12 cellular contexts compared by ENCODE assay signal in the genomic region with DNA sequence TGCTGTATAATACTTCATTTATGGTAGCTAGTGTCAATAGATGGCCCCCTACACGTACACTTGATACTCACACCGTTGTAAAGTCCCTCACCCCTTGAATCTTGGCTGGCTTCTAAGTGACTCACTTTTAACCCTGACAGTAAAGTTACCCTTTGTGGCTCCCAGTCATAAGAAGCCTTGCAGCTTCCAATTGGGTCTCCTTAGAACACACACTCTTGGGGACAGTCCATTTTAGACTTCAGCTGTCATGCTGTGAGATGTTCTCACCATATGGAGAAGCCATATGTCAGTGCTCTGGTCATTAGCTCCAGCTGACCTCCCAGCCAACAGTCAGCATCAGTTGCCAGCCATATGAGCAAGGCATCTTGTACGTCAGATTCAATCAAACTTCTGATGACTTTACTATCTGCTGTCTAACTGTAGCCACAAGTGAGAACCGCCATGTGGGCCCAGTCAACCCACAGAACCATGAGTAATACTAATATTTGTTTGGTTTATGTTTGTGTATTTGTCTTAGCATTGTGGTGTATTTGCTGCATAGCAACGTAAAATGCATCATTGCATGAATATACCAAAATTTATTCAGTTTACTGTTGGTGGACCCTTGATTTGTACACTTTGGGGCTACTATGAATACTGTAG.
DNase-seq lines count a peak whose midpoint lies in the region; ATAC-seq and TF ChIP-seq lines count a peak whose summit lies in the region.
"Had no signal": no experiment of that assay in that cellular context is flagged by ENCODE, and none has a peak within 500 bp of the region (broad histone marks: within the 10 kb centered on the region; RNA-seq: fewer than 3 reads in every experiment).

No MANE protein-coding gene starts in this region.

- in situ Hi-C loops in GM23248 (cut with MboI) = loop anchor here (10.0 kb wide), 1 partner anchor 123 kb away; no protein-coding TSS in a partner anchor

- H3F3A ChIP-seq in GM23248 (ENCODE audit: insufficient read depth) (no peaks in the 10 kb centered on the region), smooth muscle cell (ENCODE audit: low read depth) (no peaks in the 10 kb centered on the region)

- H3K4me3 ChIP-seq in GM23248 (no peak overlapping the region), smooth muscle cell (no peak overlapping the region)
- H3K4me3 ChIP-seq: right atrium auricular region, thoracic aorta had no signal

- H3K36me3 ChIP-seq in GM23248 (ENCODE audit: low read depth) = no peaks in the 10 kb centered on the region
- no peaks in the 10 kb centered on the region for H3K36me3 ChIP-seq in smooth muscle cell (ENCODE audit: low read depth)
- H3K36me3 ChIP-seq: right atrium auricular region, thoracic aorta had no signal

- H3K9ac ChIP-seq in GM23248 (no peak overlapping the region), smooth muscle cell (ENCODE audit: low read depth) (no peak overlapping the region)

- H3K4me2 ChIP-seq in GM23248 (ENCODE audit: unreplicated experiment) (no peak overlapping the region), smooth muscle cell (no peak overlapping the region)

- H3K9me3 ChIP-seq in GM23248 (ENCODE audit: low read depth) (no peaks in the 10 kb centered on the region), smooth muscle cell (replicated peaks; ENCODE audit: low read depth) (no peaks in the 10 kb centered on the region)
- H3K9me3 ChIP-seq: thoracic aorta had no signal

- H3K9me2 ChIP-seq in GM23248 (ENCODE audit: insufficient read depth) = no peaks in the 10 kb centered on the region

- H3K27ac ChIP-seq in GM23248 (no peak overlapping the region), smooth muscle cell (ENCODE audit: low read depth) (no peak overlapping the region)
- H3K27ac ChIP-seq: right atrium auricular region, thoracic aorta had no signal

- H3K4me1 ChIP-seq in GM23248 (ENCODE audit: insufficient read depth) (no peaks in the 10 kb centered on the region), smooth muscle cell (ENCODE audit: low read depth) (no peaks in the 10 kb centered on the region)

- H3K79me2 ChIP-seq in GM23248 (ENCODE audit: insufficient read depth) = peaks cover 64% of the 10 kb centered on the region; the same call in 1 of the 2 replicates
- H3K79me2 ChIP-seq in smooth muscle cell (ENCODE audit: low read depth) = peaks cover 12% of the 10 kb centered on the region

- DNase-seq in GM23248 (peak; percentile 15), astrocyte of the hippocampus (ENCODE audit: low read depth, low spot score) (peak; percentile 17), myocyte (ENCODE audit: low read depth) (peak; percentile 41), T-helper 9 cell (no peak), smooth muscle cell (lab: John Stamatoyannopoulos, UW; ENCODE audit: unreplicated experiment) (no peak), Ammon's horn (ENCODE audit: low spot score) (no peak)
- DNase-seq: COR-L47; NK-92 treated with Interleukin-12 subunit alpha and Interleukin-12 subunit beta, amount 100 ng/mL, for 24 hours; T-cell had no signal

- TF ChIP-seq CTCF in smooth muscle cell (IDR thresholded peaks at IDR 0.05; ENCODE audit: borderline replicate concordance, insufficient read depth, poor library complexity, severe bottlenecking) = no peak

- no peaks in the 10 kb centered on the region for H3K27me3 ChIP-seq in GM23248 (replicated peaks; ENCODE audit: insufficient read depth)
- no peaks in the 10 kb centered on the region for H3K27me3 ChIP-seq in smooth muscle cell (ENCODE audit: low read depth)
- H3K27me3 ChIP-seq: right atrium auricular region had no signal

- ATAC-seq in HG03354 (IDR thresholded peaks at IDR 0.05; ENCODE audit: poor library complexity, severe bottlenecking, unreplicated experiment) = peak; percentile 61
- ATAC-seq: T-cell had no signal

- no peaks in the 10 kb centered on the region; the same call in 1 of the 2 replicates for H4K20me1 ChIP-seq in GM23248 (ENCODE audit: insufficient read depth)
- peaks cover 14% of the 10 kb centered on the region for H4K20me1 ChIP-seq in smooth muscle cell (ENCODE audit: low read depth)

- H2AFZ ChIP-seq in GM23248 (no peak overlapping the region), smooth muscle cell (ENCODE audit: low read depth) (no peak overlapping the region)

- WGBS in GM23248 (ENCODE audit: low coverage in 1 of 2, low lambda C conversion rate in 2 of 2, missing lambda C conversion rate in 2 of 2), 2 experiments = 79 to 81% methylated on average over 5 of the region's 5 CpGs
- WGBS in smooth muscle cell (ENCODE audit: low lambda C conversion rate) = 85% methylated on average over 5 of the region's 5 CpGs

Comparison
In these comparisons a context has a peak if more than half of its experiments do, and no peak if none do; other contexts are left out.
1. DNase-seq: peak in GM23248 (single experiment), astrocyte of the hippocampus (single experiment) and myocyte (single experiment); none in T-helper 9 cell (single experiment), smooth muscle cell (single experiment) and Ammon's horn (single experiment).